In the genomic region with DNA sequence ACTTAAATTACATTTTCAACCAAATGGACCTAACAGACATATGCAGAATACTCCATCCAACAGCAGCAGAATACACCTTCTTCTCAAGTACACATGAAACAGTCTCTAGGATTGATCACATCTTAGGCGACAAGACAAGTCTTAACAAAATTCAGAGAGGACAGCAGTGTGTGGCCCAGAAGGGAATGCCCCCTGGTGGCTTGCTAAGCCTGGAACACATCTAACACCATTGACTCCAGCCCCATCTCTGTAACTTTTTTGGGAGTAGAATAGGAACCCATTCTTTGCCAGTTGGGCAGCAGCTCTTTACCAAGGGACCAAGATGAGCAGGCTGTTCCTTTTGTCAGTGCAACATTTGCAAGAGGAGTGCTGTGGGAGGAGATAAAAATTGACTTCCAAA, we compare ENCODE assay signal across 8 cellular contexts.
DNase-seq lines count a peak whose midpoint lies in the region; FAIRE-seq and TF ChIP-seq lines count a peak whose summit lies in the region.

No MANE protein-coding gene starts in this region.

- H3K27me3 ChIP-seq in GM23248 (replicated peaks; ENCODE audit: insufficient read depth) (no peaks in the 10 kb centered on the region), adipocyte (replicated peaks; ENCODE audit: control insufficient read depth, insufficient read depth, low read length) (no peaks in the 10 kb centered on the region), keratinocyte (ENCODE audit: control insufficient read depth, extremely low read depth, insufficient read depth, low read length) (no peaks in the 10 kb centered on the region)

- DNase-seq in GM10248 (ENCODE audit: extremely low spot score) (peak; percentile 37), GM23248 (peak; percentile 62), OCI-LY7 (ENCODE audit: low spot score) (peak; percentile 7), adipocyte (ENCODE audit: low read depth) (peak; percentile 49), keratinocyte (ENCODE audit: low read depth, low spot score) (no peak), LoVo (ENCODE audit: low spot score) (no peak), posterior vena cava (ENCODE audit: low spot score) (no peak)
- DNase-seq in stimulated activated CD8-positive, alpha-beta memory T cell treated with anti-CD3 and anti-CD28 coated beads, Interleukin-2, amount 100 ng/mL, for 48 hours (ENCODE audit: low read depth in 2 of 2): peak; percentile 5 to 8

- H3F3A ChIP-seq in GM23248 (ENCODE audit: insufficient read depth): no peaks in the 10 kb centered on the region

- H3K9ac ChIP-seq in GM23248: no peak overlapping the region
- no peak overlapping the region for H3K9ac ChIP-seq in adipocyte (ENCODE audit: low read length)
- H3K9ac ChIP-seq in keratinocyte (ENCODE audit: control insufficient read depth, extremely low read depth, insufficient read depth, low read length): no peak overlapping the region

- H3K27ac ChIP-seq in GM23248: no peak overlapping the region
- H3K27ac ChIP-seq in OCI-LY7 (ENCODE audit: low read depth, low read length, poor library complexity, severe bottlenecking): no peak overlapping the region
- no peak overlapping the region for H3K27ac ChIP-seq in keratinocyte (ENCODE audit: control insufficient read depth, insufficient read depth, low read length)

- no peaks in the 10 kb centered on the region for H3K4me1 ChIP-seq in GM23248 (ENCODE audit: insufficient read depth)
- no peaks in the 10 kb centered on the region for H3K4me1 ChIP-seq in OCI-LY7 (ENCODE audit: insufficient read depth, low read length, poor library complexity, severe bottlenecking)
- H3K4me1 ChIP-seq in adipocyte (ENCODE audit: control insufficient read depth, insufficient read depth, low read length): no peaks in the 10 kb centered on the region
- no peaks in the 10 kb centered on the region for H3K4me1 ChIP-seq in keratinocyte (ENCODE audit: control insufficient read depth, extremely low read depth, insufficient read depth, low read length)

- no peaks in the 10 kb centered on the region for H3K79me2 ChIP-seq in GM23248 (ENCODE audit: insufficient read depth)
- H3K79me2 ChIP-seq in OCI-LY7 (ENCODE audit: insufficient read depth, low read depth, low read length): no peaks in the 10 kb centered on the region
- no peaks in the 10 kb centered on the region for H3K79me2 ChIP-seq in keratinocyte (ENCODE audit: control insufficient read depth, insufficient read depth, low read length)

- no TSS peak for BruUV-seq in OCI-LY7 (replicated peaks; lab: Mats Ljungman, UMichigan)

- H4K20me1 ChIP-seq in GM23248 (ENCODE audit: insufficient read depth): no peaks in the 10 kb centered on the region
- no peaks in the 10 kb centered on the region for H4K20me1 ChIP-seq in OCI-LY7 (ENCODE audit: insufficient read depth, low read length)
- H4K20me1 ChIP-seq in keratinocyte (ENCODE audit: control insufficient read depth, extremely low read depth, insufficient read depth, low read length): no peaks in the 10 kb centered on the region

- H2AFZ ChIP-seq in GM23248: no peak overlapping the region
- H2AFZ ChIP-seq in OCI-LY7 (ENCODE audit: low read length): no peak overlapping the region
- no peak overlapping the region for H2AFZ ChIP-seq in keratinocyte (ENCODE audit: control insufficient read depth, low read length)

- no peaks in the 10 kb centered on the region for H3K9me1 ChIP-seq in keratinocyte (ENCODE audit: control insufficient read depth, extremely low read depth, insufficient read depth, low read length)

- dilution Hi-C loops in keratinocyte (cut with MboI; ENCODE audit: extremely low pct_ligation_motif_present, low sequenced_read_pairs): no loop called here

- no peaks in the 10 kb centered on the region for H3K9me2 ChIP-seq in GM23248 (ENCODE audit: insufficient read depth)
- H3K9me2 ChIP-seq in OCI-LY7 (ENCODE audit: insufficient read depth, low read length): no peaks in the 10 kb centered on the region

- in situ Hi-C loops in GM23248 (cut with MboI): no loop called here

- CTCF ChIA-PET in GM10248 (lab: Yijun Ruan, JAX): interaction anchor here (0.7 to 3.5 kb wide), 7 partner anchors 8 to 202 kb away, joined by 3 to 17 read pairs (median 6); no protein-coding TSS in a partner anchor
- CTCF ChIA-PET in OCI-LY7 (lab: Charles Lee; ENCODE audit: unreplicated experiment): no interaction called here

- H3K4me3 ChIP-seq in GM23248 (no peak overlapping the region), OCI-LY7 (ENCODE audit: low read depth, low read length, poor library complexity, severe bottlenecking) (no peak overlapping the region), adipocyte (ENCODE audit: low read length) (no peak overlapping the region), keratinocyte (ENCODE audit: control insufficient read depth in 2 of 3, extremely low read depth in 1 of 3, insufficient read depth in 2 of 3, low read depth in 1 of 3, low read length in 3 of 3) (no peak overlapping the region)

- WGBS in GM23248 (ENCODE audit: low coverage in 1 of 2, low lambda C conversion rate in 2 of 2, missing lambda C conversion rate in 2 of 2), 2 experiments: 83 to 86% methylated on average over 1 of the region's 1 CpG

- intact Hi-C loops in OCI-LY7 (cut with micrococcal nuclease; ENCODE audit: unreplicated experiment) (loop anchor here (5.0 kb wide), 1 partner anchor 252 kb away; a partner anchor contains a TSS), posterior vena cava (cut with DNase I) (no loop called here)

- H3K9me3 ChIP-seq in GM23248 (ENCODE audit: low read depth) (no peaks in the 10 kb centered on the region), OCI-LY7 (ENCODE audit: low read length) (no peaks in the 10 kb centered on the region), adipocyte (ENCODE audit: control insufficient read depth, low read length) (no peaks in the 10 kb centered on the region), keratinocyte (ENCODE audit: control insufficient read depth, low read depth, low read length) (no peaks in the 10 kb centered on the region)

- peak; percentile 32 for TF ChIP-seq CTCF in GM10248 (IDR thresholded peaks at IDR 0.05; ENCODE audit: control extremely low read depth, extremely low read depth, low read depth, missing control alignments)
- TF ChIP-seq CTCF in OCI-LY7 (conservative IDR thresholded peaks at IDR 0.05; ENCODE audit: low read length): peak; percentile 66
- peak; percentile 46 to 63 (median 52) for TF ChIP-seq CTCF in keratinocyte (optimal IDR thresholded peaks at IDR 0.05 in 1 of 3, IDR thresholded peaks at IDR 0.05 in 1 of 3, conservative IDR thresholded peaks at IDR 0.05 in 1 of 3; ENCODE audit: extremely low read depth in 1 of 3, insufficient read depth in 2 of 3, low read length in 3 of 3)

- H3K4me2 ChIP-seq in GM23248 (ENCODE audit: unreplicated experiment) (no peak overlapping the region), OCI-LY7 (ENCODE audit: low read length) (no peak overlapping the region), keratinocyte (ENCODE audit: control insufficient read depth, extremely low read depth, insufficient read depth, low read depth, low read length) (no peak overlapping the region)

- FAIRE-seq in keratinocyte (lab: Jason Lieb, UNC): no peak

- POLR2A ChIA-PET in GM10248 (lab: Yijun Ruan, JAX): no interaction called here
- POLR2A ChIA-PET in OCI-LY7 (lab: Charles Lee): interaction anchor here (1.1 kb wide), 1 partner anchor 10 kb away, joined by 3 read pairs; no protein-coding TSS in a partner anchor

- H3K36me3 ChIP-seq in GM23248 (ENCODE audit: low read depth) (no peaks in the 10 kb centered on the region), OCI-LY7 (ENCODE audit: insufficient read depth, low read length) (no peaks in the 10 kb centered on the region), adipocyte (ENCODE audit: control insufficient read depth, insufficient read depth, low read length, severe bottlenecking) (no peaks in the 10 kb centered on the region), keratinocyte (ENCODE audit: control insufficient read depth in 2 of 2, extremely low read depth in 1 of 2, insufficient read depth in 2 of 2, low read length in 2 of 2) (no peaks in the 10 kb centered on the region)

Comparison
In these comparisons a context has a peak if more than half of its experiments do, and no peak if none do; other contexts are left out.
1. DNase-seq: peak in GM10248 (single experiment), GM23248 (single experiment), OCI-LY7 (single experiment), adipocyte (single experiment) and stimulated activated CD8-positive, alpha-beta memory T cell treated with anti-CD3 and anti-CD28 coated beads, Interleukin-2, amount 100 ng/mL, for 48 hours (2 of 2); none in keratinocyte (single experiment), LoVo (single experiment) and posterior vena cava (single experiment).
2. Peak in every context shown above with its lines, with median percentiles within 50 percentile points of each other: CTCF ChIP-seq.